In the genomic region with DNA sequence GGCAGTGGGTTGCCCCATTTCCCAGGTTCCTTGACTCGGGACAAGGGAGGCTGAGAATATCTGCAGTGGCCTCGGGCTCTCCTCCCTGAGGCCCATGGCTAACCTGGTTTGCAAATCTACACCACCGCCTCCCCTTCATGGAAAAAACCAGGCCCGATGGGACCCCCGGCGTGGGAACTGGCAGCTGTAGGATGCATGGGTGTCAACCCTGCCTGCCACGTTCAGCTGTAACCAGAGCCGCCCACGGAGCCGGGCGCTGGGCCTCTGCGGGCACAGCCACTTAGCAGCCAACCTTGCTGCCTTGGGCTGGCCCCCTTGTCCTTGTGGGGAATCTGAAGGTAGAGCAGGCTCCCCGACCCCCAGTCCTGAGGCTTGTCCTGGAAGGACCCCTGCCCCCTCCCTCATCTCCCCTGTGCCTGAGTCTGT, we compare ENCODE assay signal across 9 cellular contexts. TPM values are rescaled to one million over a fixed set of nuclear protein-coding genes. Genes with fewer than 3 reads are reported as not detected.
DNase-seq lines count a peak whose midpoint lies in the region; ATAC-seq and TF ChIP-seq lines count a peak whose summit lies in the region.
"Had no signal": no experiment of that assay in that cellular context is flagged by ENCODE, and none has a peak within 500 bp of the region (broad histone marks: within the 10 kb centered on the region; RNA-seq: fewer than 3 reads in every experiment).

No MANE protein-coding gene starts in this region.

- no peaks in the 10 kb centered on the region for H3F3A ChIP-seq in PC-9 (ENCODE audit: insufficient read depth, low read depth)

- TF ChIP-seq CTCF in Caco-2 (IDR thresholded peaks at IDR 0.05; ENCODE audit: insufficient read depth in 1 of 2, low read depth in 1 of 2, low read length in 1 of 2, severe bottlenecking in 1 of 2, unreplicated experiment in 1 of 2) (no peak), PC-9 (conservative IDR thresholded peaks at IDR 0.05) (no peak), gastroesophageal sphincter (IDR thresholded peaks at IDR 0.05) (no peak), sigmoid colon (IDR thresholded peaks at IDR 0.05) (no peak)

- peaks cover 48% of the 10 kb centered on the region for H3K79me2 ChIP-seq in PC-9 (ENCODE audit: low read depth)

- no CpG with 5 or more reads among the region's 13 CpGs for WGBS in gastroesophageal sphincter (ENCODE audit: low coverage in 1 of 2), 2 donors
- 33 to 72% methylated on average over 13 of the region's 13 CpGs for WGBS in sigmoid colon, 2 donors

- H3K4me1 ChIP-seq in Caco-2 (peaks cover 23% of the 10 kb centered on the region), PC-9 (replicated peaks; ENCODE audit: insufficient read depth) (peaks cover 33% of the 10 kb centered on the region), gastroesophageal sphincter (peaks cover 0 to 79% (median 19%) of the 10 kb centered on the region in 3 donors), sigmoid colon (peaks cover 0 to 59% (median 52%) of the 10 kb centered on the region in 4 donors)

- H3K27me3 ChIP-seq in Caco-2 (replicated peaks; ENCODE audit: control insufficient read depth, insufficient read depth, low read length) (no peaks in the 10 kb centered on the region), PC-9 (ENCODE audit: insufficient read depth, low read depth) (no peaks in the 10 kb centered on the region), gastroesophageal sphincter (no peaks in the 10 kb centered on the region), sigmoid colon (no peaks in the 10 kb centered on the region)

- no peak overlapping the region for H2AFZ ChIP-seq in PC-9

- H3K27me3 Mint-ChIP-seq in Caco-2 (ENCODE audit: insufficient read depth, unreplicated experiment): no peaks in the 10 kb centered on the region

- no peak overlapping the region for H3K27ac Mint-ChIP-seq in Caco-2 (ENCODE audit: unreplicated experiment)

- no peak for DNase-seq in Caco-2
- no peak for DNase-seq in PC-9
- peak; percentile 70 for DNase-seq in sigmoid colon
- DNase-seq in D341Med (ENCODE audit: low spot score): no peak
- no peak for DNase-seq in activated CD4-positive, alpha-beta T cell treated with anti-CD3 and anti-CD28 coated beads, Interleukin-2, amount 50 U/mL, for 48 hours
- DNase-seq: Kasumi-1 had no signal

- peak overlapping the region; percentile 63 for H3K4me3 ChIP-seq in Caco-2 (ENCODE audit: low read depth, low read length)
- H3K4me3 ChIP-seq in PC-9: peak overlapping the region; percentile 75; the same call in 1 of the 2 replicates
- peak overlapping the region in 1 of 2 donors; percentile 97 for H3K4me3 ChIP-seq in gastroesophageal sphincter
- peak overlapping the region in 3 of 4 donors; percentile 70 to 99 (median 83) for H3K4me3 ChIP-seq in sigmoid colon

- no TSS peak for BruUV-seq in Caco-2 (replicated peaks; lab: Mats Ljungman, UMichigan)
- BruUV-seq in PC-9 (replicated peaks; lab: Mats Ljungman, UMichigan): no TSS peak

- H3K27ac ChIP-seq in PC-9: peak overlapping the region; percentile 77; the same call in 1 of the 2 replicates
- H3K27ac ChIP-seq in gastroesophageal sphincter: peak overlapping the region in 3 of 4 donors; percentile 1 to 98 (median 97)
- peak overlapping the region in 3 of 4 donors; percentile 94 to 99 (median 98) for H3K27ac ChIP-seq in sigmoid colon

- H3K9me3 Mint-ChIP-seq in Caco-2 (ENCODE audit: unreplicated experiment): no peaks in the 10 kb centered on the region

- TF ChIP-seq EP300 in gastroesophageal sphincter (IDR thresholded peaks at IDR 0.05) (no peak), sigmoid colon (IDR thresholded peaks at IDR 0.05) (no peak)

- TF ChIP-seq POLR2A in gastroesophageal sphincter (IDR thresholded peaks at IDR 0.05) (no peak), sigmoid colon (IDR thresholded peaks at IDR 0.05) (no peak)

- H3K4me1 Mint-ChIP-seq in Caco-2 (ENCODE audit: low read depth, unreplicated experiment): no peaks in the 10 kb centered on the region

- intact Hi-C loops in Caco-2 (cut with micrococcal nuclease; ENCODE audit: unreplicated experiment) (no loop called here), PC-9 (cut with micrococcal nuclease; ENCODE audit: unreplicated experiment) (no loop called here), sigmoid colon (cut with DNase I) (loop anchor here (5.0 kb wide), 1 partner anchor 234 kb away; no protein-coding TSS in a partner anchor)

- POLR2A ChIA-PET in Caco-2 (lab: Charles Lee) (interaction anchor here (0.5 kb wide), 1 partner anchor 67 kb away, joined by 3 read pairs; no protein-coding TSS in a partner anchor), PC-9 (lab: Charles Lee; ENCODE audit: unreplicated experiment) (no interaction called here)

- H3K9me2 ChIP-seq in PC-9 (ENCODE audit: insufficient read depth): no peaks in the 10 kb centered on the region

- H3K36me3 Mint-ChIP-seq in Caco-2 (ENCODE audit: insufficient read depth, unreplicated experiment): peaks cover 6% of the 10 kb centered on the region

- H3K9me3 ChIP-seq in Caco-2 (no peaks in the 10 kb centered on the region), PC-9 (ENCODE audit: insufficient read depth, low read depth) (no peaks in the 10 kb centered on the region), gastroesophageal sphincter (no peaks in the 10 kb centered on the region), sigmoid colon (no peaks in the 10 kb centered on the region)

- CTCF ChIA-PET in Caco-2 (lab: Charles Lee) (no interaction called here), PC-9 (lab: Charles Lee) (no interaction called here)

- H3K4me3 Mint-ChIP-seq in Caco-2 (ENCODE audit: unreplicated experiment): peak overlapping the region; percentile 86

- no peaks in the 10 kb centered on the region for H4K20me1 ChIP-seq in PC-9 (ENCODE audit: insufficient read depth)

- peak overlapping the region; percentile 97 for H3K4me2 ChIP-seq in PC-9

- ATAC-seq in gastroesophageal sphincter (no peak), GM21528 (IDR thresholded peaks at IDR 0.05; ENCODE audit: low FRiP score, unreplicated experiment) (no peak), HG03139 (IDR thresholded peaks at IDR 0.05; ENCODE audit: unreplicated experiment) (no peak)

- H3K36me3 ChIP-seq in Caco-2 (ENCODE audit: control insufficient read depth, insufficient read depth, low read length) (peaks cover 5% of the 10 kb centered on the region), PC-9 (ENCODE audit: low read depth) (no peaks in the 10 kb centered on the region), gastroesophageal sphincter (peaks cover 0 to 7% of the 10 kb centered on the region in 2 donors), sigmoid colon (no peaks in the 10 kb centered on the region)

RNA-seq across cellular contexts. Expression of a gene that starts 1.6 kb away (rescaled TPM):
- 17.8 and 19.3 TPM in 2 replicates for total RNA-seq in Caco-2 (2022)
- total RNA-seq in PC-9 (2021): 16.9 and 20.6 TPM in 2 replicates
- total RNA-seq in gastroesophageal sphincter: 10 to 100 TPM; 11.3 to 17.1 (median 14.8) TPM
- 10 to 100 TPM in 1 of 4 donors, 1 to 10 TPM in 3; 7.7 to 10.2 (median 9.3) TPM for total RNA-seq in sigmoid colon
- 10 to 100 TPM; 27.0 to 50.8 (median 28.2) TPM for polyA plus RNA-seq in sigmoid colon
